Comparison of ENCODE assay signal across 8 cellular contexts in genomic region chr7:32941181-32941995, GRCh38. TPM values are rescaled to one million over a fixed set of nuclear protein-coding genes. Genes with fewer than 3 reads are reported as not detected.
DNase-seq lines count a peak whose midpoint lies in the region; ATAC-seq and FAIRE-seq lines count a peak whose summit lies in the region.

No MANE protein-coding gene starts in this region.

- H3K9me3 Mint-ChIP-seq in activated naive CD4-positive, alpha-beta T cell treated with anti-CD3 and anti-CD28 coated beads, Interleukin-2, amount 10 ng/mL, durations not matched to agents 7 days and 5 days, result peaks cover 5% of the 10 kb centered on the region
- no peaks in the 10 kb centered on the region for H3K9me3 Mint-ChIP-seq in activated naive CD4-positive, alpha-beta T cell treated with anti-CD3 and anti-CD28 coated beads, Interleukin-2, amount 50 U/mL, for 72 hours
- no peaks in the 10 kb centered on the region for H3K9me3 Mint-ChIP-seq in activated T-helper 17 cell treated with anti-CD3 and anti-CD28 coated beads, Interleukin-2, amount 50 U/mL, for 72 hours

- peak; percentile 17 for FAIRE-seq in islet of Langerhans (lab: Jason Lieb, UNC)

- peaks cover 9% of the 10 kb centered on the region for H3K27me3 Mint-ChIP-seq in activated naive CD4-positive, alpha-beta T cell treated with anti-CD3 and anti-CD28 coated beads, Interleukin-2, amount 10 ng/mL, durations not matched to agents 7 days and 5 days
- H3K27me3 Mint-ChIP-seq in activated T-helper 17 cell treated with anti-CD3 and anti-CD28 coated beads, Interleukin-2, amount 50 U/mL, for 72 hours, result no peaks in the 10 kb centered on the region

- H3K36me3 Mint-ChIP-seq in activated naive CD4-positive, alpha-beta T cell treated with anti-CD3 and anti-CD28 coated beads, Interleukin-2, amount 10 ng/mL, durations not matched to agents 7 days and 5 days, result peaks cover 5% of the 10 kb centered on the region
- H3K36me3 Mint-ChIP-seq in activated naive CD4-positive, alpha-beta T cell treated with anti-CD3 and anti-CD28 coated beads, Interleukin-2, amount 50 U/mL, for 72 hours, result peaks cover 9 to 21% of the 10 kb centered on the region in 2 donors
- peaks cover 5% of the 10 kb centered on the region for H3K36me3 Mint-ChIP-seq in activated T-helper 17 cell treated with anti-CD3 and anti-CD28 coated beads, Interleukin-2, amount 50 U/mL, for 72 hours (ENCODE audit: low read depth)

- peak overlapping the region; percentile 90 for H3K4me3 Mint-ChIP-seq in activated naive CD4-positive, alpha-beta T cell treated with anti-CD3 and anti-CD28 coated beads, Interleukin-2, amount 10 ng/mL, durations not matched to agents 7 days and 5 days
- peak overlapping the region; percentile 92 for H3K4me3 Mint-ChIP-seq in activated T-helper 17 cell treated with anti-CD3 and anti-CD28 coated beads, Interleukin-2, amount 50 U/mL, for 72 hours

- no peak overlapping the region for H3K27ac Mint-ChIP-seq in activated naive CD4-positive, alpha-beta T cell treated with anti-CD3 and anti-CD28 coated beads, Interleukin-2, amount 10 ng/mL, durations not matched to agents 7 days and 5 days
- peak overlapping the region in 1 of 2 donors; percentile 91 for H3K27ac Mint-ChIP-seq in activated naive CD4-positive, alpha-beta T cell treated with anti-CD3 and anti-CD28 coated beads, Interleukin-2, amount 50 U/mL, for 72 hours
- H3K27ac Mint-ChIP-seq in activated T-helper 17 cell treated with anti-CD3 and anti-CD28 coated beads, Interleukin-2, amount 50 U/mL, for 72 hours, result peak overlapping the region; percentile 88

- no peak for DNase-seq in activated naive CD4-positive, alpha-beta T cell treated with anti-CD3 and anti-CD28 coated beads, Interleukin-2, amount 10 ng/mL, durations not matched to agents 7 days and 5 days
- no peak for DNase-seq in activated naive CD4-positive, alpha-beta T cell treated with anti-CD3 and anti-CD28 coated beads, Interleukin-2, amount 50 U/mL, for 72 hours (ENCODE audit: low spot score in 2 of 2)
- no peak for DNase-seq in substantia nigra (lab: John Stamatoyannopoulos, UW)

- CTCF ChIA-PET in activated naive CD4-positive, alpha-beta T cell treated with anti-CD3 and anti-CD28 coated beads, Interleukin-2, amount 10 ng/mL, durations not matched to agents 7 days and 5 days (lab: Charles Lee), result interaction anchor here (0.7 to 8.9 kb wide), 4 partner anchors 52 to 166 kb away, joined by 3 to 67 read pairs (median 18); partner anchors contain the start of genes KBTBD2 and RP9

- H3K4me1 Mint-ChIP-seq in activated naive CD4-positive, alpha-beta T cell treated with anti-CD3 and anti-CD28 coated beads, Interleukin-2, amount 10 ng/mL, durations not matched to agents 7 days and 5 days, result peaks cover 14% of the 10 kb centered on the region
- peaks cover 17% of the 10 kb centered on the region for H3K4me1 Mint-ChIP-seq in activated T-helper 17 cell treated with anti-CD3 and anti-CD28 coated beads, Interleukin-2, amount 50 U/mL, for 72 hours

- ATAC-seq in activated naive CD4-positive, alpha-beta T cell treated with anti-CD3 and anti-CD28 coated beads, Interleukin-2, amount 50 U/mL, for 72 hours, result no peak
- ATAC-seq in activated T-helper 17 cell treated with anti-CD3 and anti-CD28 coated beads, Interleukin-2, amount 50 U/mL, for 72 hours (replicated peaks), result no peak
- ATAC-seq in GM21717 (IDR thresholded peaks at IDR 0.05; ENCODE audit: unreplicated experiment) (no peak), GM21390 (IDR thresholded peaks at IDR 0.05; ENCODE audit: unreplicated experiment) (no peak), GM19328 (IDR thresholded peaks at IDR 0.05; ENCODE audit: unreplicated experiment) (no peak)

- H3K27ac ChIP-seq in substantia nigra (ENCODE audit: low read depth, low read length, poor library complexity, severe bottlenecking), result peak overlapping the region; percentile 90

RNA-seq across cellular contexts. Expression of gene FKBP9, which starts 15.9 kb away (rescaled TPM):
- 1 to 10 TPM in 1 of 2 donors, not detected in 1; 2.1 TPM for total RNA-seq in activated naive CD4-positive, alpha-beta T cell treated with anti-CD3 and anti-CD28 coated beads, Interleukin-2, amount 50 U/mL, for 72 hours
- total RNA-seq in activated T-helper 17 cell treated with anti-CD3 and anti-CD28 coated beads, Interleukin-2, amount 50 U/mL, for 72 hours, result 1 to 10 TPM in 1 of 2 donors, under 1 TPM in 1; 0.65 to 1.7 TPM

RNA-seq across cellular contexts. Expression of gene KBTBD2, which starts 49.8 kb away (rescaled TPM):
- total RNA-seq in activated naive CD4-positive, alpha-beta T cell treated with anti-CD3 and anti-CD28 coated beads, Interleukin-2, amount 50 U/mL, for 72 hours, result 10 to 100 TPM; 35.7 to 49.5 TPM
- total RNA-seq in activated T-helper 17 cell treated with anti-CD3 and anti-CD28 coated beads, Interleukin-2, amount 50 U/mL, for 72 hours, result 10 to 100 TPM; 33.6 to 50.8 TPM
